Comparison of ENCODE assay signal across 1 cellular context in genomic region chr3:49411550-49411967, GRCh38.
TF ChIP-seq lines count a peak whose summit lies in the region.

No MANE protein-coding gene starts in this region.

TF ChIP-seq in HepG2, 621 proteins besides CTCF, POLR2A, EP300 and RAD21 (continued from another document and continues in another):
- TF ChIP-seq, protein P1, sequence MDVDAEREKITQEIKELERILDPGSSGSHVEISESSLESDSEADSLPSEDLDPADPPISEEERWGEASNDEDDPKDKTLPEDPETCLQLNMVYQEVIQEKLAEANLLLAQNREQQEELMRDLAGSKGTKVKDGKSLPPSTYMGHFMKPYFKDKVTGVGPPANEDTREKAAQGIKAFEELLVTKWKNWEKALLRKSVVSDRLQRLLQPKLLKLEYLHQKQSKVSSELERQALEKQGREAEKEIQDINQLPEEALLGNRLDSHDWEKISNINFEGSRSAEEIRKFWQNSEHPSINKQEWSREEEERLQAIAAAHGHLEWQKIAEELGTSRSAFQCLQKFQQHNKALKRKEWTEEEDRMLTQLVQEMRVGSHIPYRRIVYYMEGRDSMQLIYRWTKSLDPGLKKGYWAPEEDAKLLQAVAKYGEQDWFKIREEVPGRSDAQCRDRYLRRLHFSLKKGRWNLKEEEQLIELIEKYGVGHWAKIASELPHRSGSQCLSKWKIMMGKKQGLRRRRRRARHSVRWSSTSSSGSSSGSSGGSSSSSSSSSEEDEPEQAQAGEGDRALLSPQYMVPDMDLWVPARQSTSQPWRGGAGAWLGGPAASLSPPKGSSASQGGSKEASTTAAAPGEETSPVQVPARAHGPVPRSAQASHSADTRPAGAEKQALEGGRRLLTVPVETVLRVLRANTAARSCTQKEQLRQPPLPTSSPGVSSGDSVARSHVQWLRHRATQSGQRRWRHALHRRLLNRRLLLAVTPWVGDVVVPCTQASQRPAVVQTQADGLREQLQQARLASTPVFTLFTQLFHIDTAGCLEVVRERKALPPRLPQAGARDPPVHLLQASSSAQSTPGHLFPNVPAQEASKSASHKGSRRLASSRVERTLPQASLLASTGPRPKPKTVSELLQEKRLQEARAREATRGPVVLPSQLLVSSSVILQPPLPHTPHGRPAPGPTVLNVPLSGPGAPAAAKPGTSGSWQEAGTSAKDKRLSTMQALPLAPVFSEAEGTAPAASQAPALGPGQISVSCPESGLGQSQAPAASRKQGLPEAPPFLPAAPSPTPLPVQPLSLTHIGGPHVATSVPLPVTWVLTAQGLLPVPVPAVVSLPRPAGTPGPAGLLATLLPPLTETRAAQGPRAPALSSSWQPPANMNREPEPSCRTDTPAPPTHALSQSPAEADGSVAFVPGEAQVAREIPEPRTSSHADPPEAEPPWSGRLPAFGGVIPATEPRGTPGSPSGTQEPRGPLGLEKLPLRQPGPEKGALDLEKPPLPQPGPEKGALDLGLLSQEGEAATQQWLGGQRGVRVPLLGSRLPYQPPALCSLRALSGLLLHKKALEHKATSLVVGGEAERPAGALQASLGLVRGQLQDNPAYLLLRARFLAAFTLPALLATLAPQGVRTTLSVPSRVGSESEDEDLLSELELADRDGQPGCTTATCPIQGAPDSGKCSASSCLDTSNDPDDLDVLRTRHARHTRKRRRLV (CRISPR knock-in tag; IDR thresholded peaks at IDR 0.05) = no peak
- TF ChIP-seq TOPORS (CRISPR knock-in tag; IDR thresholded peaks at IDR 0.05) = no peak
- TF ChIP-seq, protein P2, sequence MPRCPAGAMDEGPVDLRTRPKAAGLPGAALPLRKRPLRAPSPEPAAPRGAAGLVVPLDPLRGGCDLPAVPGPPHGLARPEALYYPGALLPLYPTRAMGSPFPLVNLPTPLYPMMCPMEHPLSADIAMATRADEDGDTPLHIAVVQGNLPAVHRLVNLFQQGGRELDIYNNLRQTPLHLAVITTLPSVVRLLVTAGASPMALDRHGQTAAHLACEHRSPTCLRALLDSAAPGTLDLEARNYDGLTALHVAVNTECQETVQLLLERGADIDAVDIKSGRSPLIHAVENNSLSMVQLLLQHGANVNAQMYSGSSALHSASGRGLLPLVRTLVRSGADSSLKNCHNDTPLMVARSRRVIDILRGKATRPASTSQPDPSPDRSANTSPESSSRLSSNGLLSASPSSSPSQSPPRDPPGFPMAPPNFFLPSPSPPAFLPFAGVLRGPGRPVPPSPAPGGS (CRISPR knock-in tag; IDR thresholded peaks at IDR 0.05) = 0 out of 2 replicates have a peak, but pooled peaks have one; percentile 5
- TF ChIP-seq MED8 (CRISPR knock-in tag; IDR thresholded peaks at IDR 0.05; ENCODE audit: insufficient replicate concordance) = no peak
- no peak for TF ChIP-seq XRCC5 (optimal IDR thresholded peaks at IDR 0.05; ENCODE audit: low read length)
- TF ChIP-seq MAFF (IDR thresholded peaks at IDR 0.05; ENCODE audit: low read depth, low read length) = no peak
- no peak for TF ChIP-seq ZNF646 (CRISPR knock-in tag; IDR thresholded peaks at IDR 0.05)
- TF ChIP-seq GZF1 (CRISPR knock-in tag; IDR thresholded peaks at IDR 0.05) = no peak
- TF ChIP-seq MAFG (CRISPR knock-in tag; IDR thresholded peaks at IDR 0.05) = no peak
- TF ChIP-seq, protein P3, sequence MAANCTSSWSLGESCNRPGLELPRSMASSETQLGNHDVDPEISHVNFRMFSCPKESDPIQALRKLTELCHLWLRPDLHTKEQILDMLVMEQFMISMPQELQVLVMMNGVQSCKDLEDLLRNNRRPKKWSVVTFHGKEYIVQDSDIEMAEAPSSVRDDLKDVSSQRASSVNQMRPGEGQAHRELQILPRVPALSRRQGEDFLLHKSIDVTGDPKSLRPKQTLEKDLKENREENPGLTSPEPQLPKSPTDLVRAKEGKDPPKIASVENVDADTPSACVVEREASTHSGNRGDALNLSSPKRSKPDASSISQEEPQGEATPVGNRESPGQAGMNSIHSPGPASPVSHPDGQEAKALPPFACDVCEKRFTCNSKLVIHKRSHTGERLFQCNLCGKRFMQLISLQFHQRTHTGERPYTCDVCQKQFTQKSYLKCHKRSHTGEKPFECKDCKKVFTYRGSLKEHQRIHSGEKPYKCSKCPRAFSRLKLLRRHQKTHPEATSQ (CRISPR knock-in tag; IDR thresholded peaks at IDR 0.05; ENCODE audit: borderline replicate concordance) = no peak
- no peak for TF ChIP-seq SUZ12 (IDR thresholded peaks at IDR 0.05; ENCODE audit: low read depth, low read length)
- no peak for TF ChIP-seq ZNF780A (CRISPR knock-in tag; IDR thresholded peaks at IDR 0.05)
- TF ChIP-seq AKAP8 (CRISPR knock-in tag; IDR thresholded peaks at IDR 0.05) = no peak
- no peak for TF ChIP-seq EHMT2 (IDR thresholded peaks at IDR 0.05; ENCODE audit: borderline replicate concordance, low read depth, low read length)
- no peak for TF ChIP-seq ZNF230 (CRISPR knock-in tag; IDR thresholded peaks at IDR 0.05)
- no peak; the same call in 1 of the 2 replicates for TF ChIP-seq ZNF263 (CRISPR knock-in tag; IDR thresholded peaks at IDR 0.05)
- TF ChIP-seq ZNF382 (CRISPR knock-in tag; IDR thresholded peaks at IDR 0.05; ENCODE audit: borderline replicate concordance) = no peak
- TF ChIP-seq PPARG (CRISPR knock-in tag; conservative IDR thresholded peaks at IDR 0.05) = peak; percentile 29
- TF ChIP-seq ZNF441 (CRISPR knock-in tag; IDR thresholded peaks at IDR 0.05; ENCODE audit: borderline replicate concordance) = no peak
- TF ChIP-seq GPN1 (CRISPR knock-in tag; IDR thresholded peaks at IDR 0.05; ENCODE audit: borderline replicate concordance) = no peak
- peak; percentile 84; the same call in 1 of the 2 replicates for TF ChIP-seq YEATS4 (CRISPR knock-in tag; IDR thresholded peaks at IDR 0.05; ENCODE audit: borderline replicate concordance)
- TF ChIP-seq TOE1 (CRISPR knock-in tag; IDR thresholded peaks at IDR 0.05) = no peak
- TF ChIP-seq, protein P4, sequence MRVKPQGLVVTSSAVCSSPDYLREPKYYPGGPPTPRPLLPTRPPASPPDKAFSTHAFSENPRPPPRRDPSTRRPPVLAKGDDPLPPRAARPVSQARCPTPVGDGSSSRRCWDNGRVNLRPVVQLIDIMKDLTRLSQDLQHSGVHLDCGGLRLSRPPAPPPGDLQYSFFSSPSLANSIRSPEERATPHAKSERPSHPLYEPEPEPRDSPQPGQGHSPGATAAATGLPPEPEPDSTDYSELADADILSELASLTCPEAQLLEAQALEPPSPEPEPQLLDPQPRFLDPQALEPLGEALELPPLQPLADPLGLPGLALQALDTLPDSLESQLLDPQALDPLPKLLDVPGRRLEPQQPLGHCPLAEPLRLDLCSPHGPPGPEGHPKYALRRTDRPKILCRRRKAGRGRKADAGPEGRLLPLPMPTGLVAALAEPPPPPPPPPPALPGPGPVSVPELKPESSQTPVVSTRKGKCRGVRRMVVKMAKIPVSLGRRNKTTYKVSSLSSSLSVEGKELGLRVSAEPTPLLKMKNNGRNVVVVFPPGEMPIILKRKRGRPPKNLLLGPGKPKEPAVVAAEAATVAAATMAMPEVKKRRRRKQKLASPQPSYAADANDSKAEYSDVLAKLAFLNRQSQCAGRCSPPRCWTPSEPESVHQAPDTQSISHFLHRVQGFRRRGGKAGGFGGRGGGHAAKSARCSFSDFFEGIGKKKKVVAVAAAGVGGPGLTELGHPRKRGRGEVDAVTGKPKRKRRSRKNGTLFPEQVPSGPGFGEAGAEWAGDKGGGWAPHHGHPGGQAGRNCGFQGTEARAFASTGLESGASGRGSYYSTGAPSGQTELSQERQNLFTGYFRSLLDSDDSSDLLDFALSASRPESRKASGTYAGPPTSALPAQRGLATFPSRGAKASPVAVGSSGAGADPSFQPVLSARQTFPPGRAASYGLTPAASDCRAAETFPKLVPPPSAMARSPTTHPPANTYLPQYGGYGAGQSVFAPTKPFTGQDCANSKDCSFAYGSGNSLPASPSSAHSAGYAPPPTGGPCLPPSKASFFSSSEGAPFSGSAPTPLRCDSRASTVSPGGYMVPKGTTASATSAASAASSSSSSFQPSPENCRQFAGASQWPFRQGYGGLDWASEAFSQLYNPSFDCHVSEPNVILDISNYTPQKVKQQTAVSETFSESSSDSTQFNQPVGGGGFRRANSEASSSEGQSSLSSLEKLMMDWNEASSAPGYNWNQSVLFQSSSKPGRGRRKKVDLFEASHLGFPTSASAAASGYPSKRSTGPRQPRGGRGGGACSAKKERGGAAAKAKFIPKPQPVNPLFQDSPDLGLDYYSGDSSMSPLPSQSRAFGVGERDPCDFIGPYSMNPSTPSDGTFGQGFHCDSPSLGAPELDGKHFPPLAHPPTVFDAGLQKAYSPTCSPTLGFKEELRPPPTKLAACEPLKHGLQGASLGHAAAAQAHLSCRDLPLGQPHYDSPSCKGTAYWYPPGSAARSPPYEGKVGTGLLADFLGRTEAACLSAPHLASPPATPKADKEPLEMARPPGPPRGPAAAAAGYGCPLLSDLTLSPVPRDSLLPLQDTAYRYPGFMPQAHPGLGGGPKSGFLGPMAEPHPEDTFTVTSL (CRISPR knock-in tag; IDR thresholded peaks at IDR 0.05; ENCODE audit: borderline replicate concordance) = no peak
- no peak for TF ChIP-seq RELA (CRISPR knock-in tag; IDR thresholded peaks at IDR 0.05)
- TF ChIP-seq ATM (IDR thresholded peaks at IDR 0.05; ENCODE audit: borderline replicate concordance) = no peak
- TF ChIP-seq, protein P5, sequence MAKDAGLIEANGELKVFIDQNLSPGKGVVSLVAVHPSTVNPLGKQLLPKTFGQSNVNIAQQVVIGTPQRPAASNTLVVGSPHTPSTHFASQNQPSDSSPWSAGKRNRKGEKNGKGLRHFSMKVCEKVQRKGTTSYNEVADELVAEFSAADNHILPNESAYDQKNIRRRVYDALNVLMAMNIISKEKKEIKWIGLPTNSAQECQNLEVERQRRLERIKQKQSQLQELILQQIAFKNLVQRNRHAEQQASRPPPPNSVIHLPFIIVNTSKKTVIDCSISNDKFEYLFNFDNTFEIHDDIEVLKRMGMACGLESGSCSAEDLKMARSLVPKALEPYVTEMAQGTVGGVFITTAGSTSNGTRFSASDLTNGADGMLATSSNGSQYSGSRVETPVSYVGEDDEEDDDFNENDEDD (CRISPR knock-in tag; IDR thresholded peaks at IDR 0.05; ENCODE audit: borderline replicate concordance) = 0 out of 2 replicates have a peak, but pooled peaks have one; percentile 4
- TF ChIP-seq ZNF580 (CRISPR knock-in tag; IDR thresholded peaks at IDR 0.05; ENCODE audit: borderline replicate concordance, low read depth) = no peak
- TF ChIP-seq SPEN (CRISPR knock-in tag; IDR thresholded peaks at IDR 0.05; ENCODE audit: low read depth) = no peak
- no peak for TF ChIP-seq ZNF83 (CRISPR knock-in tag; IDR thresholded peaks at IDR 0.05; ENCODE audit: borderline replicate concordance)
- TF ChIP-seq, protein P6, sequence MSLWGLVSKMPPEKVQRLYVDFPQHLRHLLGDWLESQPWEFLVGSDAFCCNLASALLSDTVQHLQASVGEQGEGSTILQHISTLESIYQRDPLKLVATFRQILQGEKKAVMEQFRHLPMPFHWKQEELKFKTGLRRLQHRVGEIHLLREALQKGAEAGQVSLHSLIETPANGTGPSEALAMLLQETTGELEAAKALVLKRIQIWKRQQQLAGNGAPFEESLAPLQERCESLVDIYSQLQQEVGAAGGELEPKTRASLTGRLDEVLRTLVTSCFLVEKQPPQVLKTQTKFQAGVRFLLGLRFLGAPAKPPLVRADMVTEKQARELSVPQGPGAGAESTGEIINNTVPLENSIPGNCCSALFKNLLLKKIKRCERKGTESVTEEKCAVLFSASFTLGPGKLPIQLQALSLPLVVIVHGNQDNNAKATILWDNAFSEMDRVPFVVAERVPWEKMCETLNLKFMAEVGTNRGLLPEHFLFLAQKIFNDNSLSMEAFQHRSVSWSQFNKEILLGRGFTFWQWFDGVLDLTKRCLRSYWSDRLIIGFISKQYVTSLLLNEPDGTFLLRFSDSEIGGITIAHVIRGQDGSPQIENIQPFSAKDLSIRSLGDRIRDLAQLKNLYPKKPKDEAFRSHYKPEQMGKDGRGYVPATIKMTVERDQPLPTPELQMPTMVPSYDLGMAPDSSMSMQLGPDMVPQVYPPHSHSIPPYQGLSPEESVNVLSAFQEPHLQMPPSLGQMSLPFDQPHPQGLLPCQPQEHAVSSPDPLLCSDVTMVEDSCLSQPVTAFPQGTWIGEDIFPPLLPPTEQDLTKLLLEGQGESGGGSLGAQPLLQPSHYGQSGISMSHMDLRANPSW (CRISPR knock-in tag; IDR thresholded peaks at IDR 0.05; ENCODE audit: borderline replicate concordance) = no peak
- no peak for TF ChIP-seq SMC3 (IDR thresholded peaks at IDR 0.05; ENCODE audit: low read length)
